In the genomic region with DNA sequence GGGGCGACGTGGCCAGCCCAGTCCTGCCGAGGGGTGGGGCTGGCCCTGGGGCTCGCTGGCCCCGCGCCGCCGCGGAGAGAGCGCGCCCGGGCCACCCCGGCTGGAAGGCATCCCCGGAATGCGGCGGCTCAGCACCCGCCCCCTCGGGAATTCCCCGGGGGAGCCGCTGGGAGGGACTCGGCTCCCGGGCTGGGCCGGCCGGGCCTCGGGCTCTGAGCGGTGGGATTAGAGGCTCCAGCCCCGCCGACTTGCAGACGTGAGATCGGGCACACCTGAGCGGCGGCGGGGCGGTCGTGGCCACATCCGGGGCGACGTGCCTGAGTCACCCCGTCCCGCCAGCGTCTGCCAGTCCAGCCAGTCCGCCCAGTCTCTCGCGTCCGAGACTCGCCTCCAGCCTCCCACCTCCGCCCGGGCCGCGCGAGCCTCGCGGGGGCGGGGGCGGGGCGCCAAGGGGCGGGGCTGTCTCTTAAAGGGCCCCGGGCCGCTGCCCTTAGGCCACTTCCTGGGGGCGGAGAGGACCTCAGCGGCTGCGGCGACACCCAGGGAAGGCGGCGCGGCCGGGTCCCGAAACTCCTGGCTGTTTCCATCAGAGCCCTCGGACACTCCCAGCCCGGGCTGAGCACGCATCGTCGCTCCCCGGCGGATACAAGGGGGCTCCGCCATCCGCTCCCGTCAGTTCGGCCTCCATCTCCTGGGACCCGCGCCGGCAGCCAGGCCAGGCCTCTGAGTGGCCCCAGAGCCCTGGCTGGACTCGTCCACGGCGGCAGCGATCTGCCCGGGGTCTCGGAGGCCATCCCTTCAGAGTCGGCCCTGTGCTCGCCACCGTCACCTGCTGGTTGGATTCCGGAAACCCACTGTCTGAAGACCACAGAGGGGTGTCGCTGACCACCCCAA, we compare ENCODE assay signal across 8 cellular contexts. TPM values are rescaled to one million over a fixed set of nuclear protein-coding genes. Genes with fewer than 3 reads are reported as not detected.
DNase-seq lines count a peak whose midpoint lies in the region; ATAC-seq and TF ChIP-seq lines count a peak whose summit lies in the region.

Gene KCTD11, plus strand, starts transcription at position 498 of the 894 bp plus-strand sequence.

- CTCF ChIA-PET in RWPE1 (lab: Yijun Ruan, JAX): interaction anchor here (0.6 to 1.4 kb wide), 5 partner anchors 10 to 184 kb away, joined by 3 to 5 read pairs (median 3); no protein-coding TSS in a partner anchor

- POLR2A ChIA-PET in RWPE1 (lab: Yijun Ruan, JAX; ENCODE audit: low non-redundant PET): interaction anchor here (0.6 to 1.5 kb wide), 5 partner anchors 23 to 237 kb away, joined by 3 to 5 read pairs (median 4); partner anchors contain the start of genes NEURL4 and TNK1

- H3K4me1 ChIP-seq in neuron (ENCODE audit: insufficient read depth, low read length): peaks cover 62% of the 10 kb centered on the region

- TF ChIP-seq POLR2A in GM19193 (IDR thresholded peaks at IDR 0.05; ENCODE audit: extremely low read depth, insufficient read depth, insufficient read length): peak; percentile 57

- H3K27me3 ChIP-seq in neuron (ENCODE audit: insufficient read depth, low read length): no peaks in the 10 kb centered on the region

- peak within 1 kb of the TSS; percentile 68 for H3K4me3 ChIP-seq in neuron (ENCODE audit: low read length)

- TF ChIP-seq CTCF in RWPE1 (conservative IDR thresholded peaks at IDR 0.05; ENCODE audit: low read depth): peak; percentile 75

- peak within 1 kb of the TSS; percentile 100 for H3K27ac ChIP-seq in RWPE1
- peak within 1 kb of the TSS; percentile 96 for H3K27ac ChIP-seq in temporal lobe (ENCODE audit: low read depth, low read length)

- DNase-seq in Ammon's horn (ENCODE audit: low spot score): peak; percentile 83
- peak; percentile 95 for DNase-seq in RWPE1 (ENCODE audit: low spot score)
- peak in 3 of 4 experiments; percentile 28 to 57 (median 41) for DNase-seq in activated naive CD4-positive, alpha-beta T cell (lab: John Stamatoyannopoulos, UW)
- peak; percentile 62 for DNase-seq in foreskin melanocyte

- peak within 1 kb of the TSS; percentile 9 for H2AFZ ChIP-seq in neuron (ENCODE audit: low read depth, low read length)

- H3K9me3 ChIP-seq in neuron (ENCODE audit: low read length): no peaks in the 10 kb centered on the region

- no peaks in the 10 kb centered on the region for H3K36me3 ChIP-seq in neuron (ENCODE audit: insufficient read depth, low read length)

- ATAC-seq in HG03432 (IDR thresholded peaks at IDR 0.05; ENCODE audit: unreplicated experiment): peak; percentile 73

RNA-seq across cellular contexts. Expression of gene KCTD11, which starts in this region (rescaled TPM):
- total RNA-seq in temporal lobe: 3.2 TPM

Comparison
In these comparisons a context has a peak if more than half of its experiments do, and no peak if none do; other contexts are left out.
1. Peak in every context shown above with its lines: DNase-seq, ATAC-seq, H3K4me3 ChIP-seq and H3K27ac ChIP-seq.
2. DNase-seq: peak in every context shown above with its lines; median percentile 95 in RWPE1; 83 in Ammon's horn; 62 in foreskin melanocyte; 41 in activated naive CD4-positive, alpha-beta T cell.